ENCODE assay signal across 1 cellular context in the genomic region with DNA sequence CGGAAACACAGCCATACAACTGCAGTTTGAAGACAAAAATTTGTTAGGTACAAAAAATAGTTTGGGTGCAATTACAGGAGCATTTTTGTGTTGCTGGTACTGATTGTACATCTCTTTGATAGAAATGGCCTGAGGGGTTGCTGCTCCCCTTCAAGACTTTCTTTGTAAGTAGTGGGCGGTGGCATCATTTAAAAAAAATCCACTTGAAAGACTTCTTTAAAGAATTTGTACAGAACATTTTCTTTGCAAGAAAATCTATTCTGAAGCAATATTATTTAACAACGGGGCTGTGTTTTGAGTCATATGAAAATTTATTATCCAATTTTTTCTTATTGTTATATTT.
TF ChIP-seq lines count a peak whose summit lies in the region.

No MANE protein-coding gene starts in this region.

TF ChIP-seq in IMR-90, 13 proteins besides CTCF, POLR2A, EP300 and RAD21:
- TF ChIP-seq, protein P1, sequence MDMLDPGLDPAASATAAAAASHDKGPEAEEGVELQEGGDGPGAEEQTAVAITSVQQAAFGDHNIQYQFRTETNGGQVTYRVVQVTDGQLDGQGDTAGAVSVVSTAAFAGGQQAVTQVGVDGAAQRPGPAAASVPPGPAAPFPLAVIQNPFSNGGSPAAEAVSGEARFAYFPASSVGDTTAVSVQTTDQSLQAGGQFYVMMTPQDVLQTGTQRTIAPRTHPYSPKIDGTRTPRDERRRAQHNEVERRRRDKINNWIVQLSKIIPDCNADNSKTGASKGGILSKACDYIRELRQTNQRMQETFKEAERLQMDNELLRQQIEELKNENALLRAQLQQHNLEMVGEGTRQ (IDR thresholded peaks at IDR 0.05; ENCODE audit: low read depth, low read length), result no peak
- TF ChIP-seq MAFK (IDR thresholded peaks at IDR 0.05; ENCODE audit: low read depth, low read length), result no peak
- TF ChIP-seq, protein P2, sequence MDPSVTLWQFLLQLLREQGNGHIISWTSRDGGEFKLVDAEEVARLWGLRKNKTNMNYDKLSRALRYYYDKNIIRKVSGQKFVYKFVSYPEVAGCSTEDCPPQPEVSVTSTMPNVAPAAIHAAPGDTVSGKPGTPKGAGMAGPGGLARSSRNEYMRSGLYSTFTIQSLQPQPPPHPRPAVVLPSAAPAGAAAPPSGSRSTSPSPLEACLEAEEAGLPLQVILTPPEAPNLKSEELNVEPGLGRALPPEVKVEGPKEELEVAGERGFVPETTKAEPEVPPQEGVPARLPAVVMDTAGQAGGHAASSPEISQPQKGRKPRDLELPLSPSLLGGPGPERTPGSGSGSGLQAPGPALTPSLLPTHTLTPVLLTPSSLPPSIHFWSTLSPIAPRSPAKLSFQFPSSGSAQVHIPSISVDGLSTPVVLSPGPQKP (IDR thresholded peaks at IDR 0.05; ENCODE audit: borderline replicate concordance, low read depth, low read length), result no peak
- no peak for TF ChIP-seq RCOR1 (IDR thresholded peaks at IDR 0.05; ENCODE audit: insufficient replicate concordance, low read length)
- no peak for TF ChIP-seq NFE2L2 (IDR thresholded peaks at IDR 0.05; ENCODE audit: low read depth, low read length)
- TF ChIP-seq CHD1 (IDR thresholded peaks at IDR 0.05; ENCODE audit: low read depth, low read length), result no peak
- no peak for TF ChIP-seq MAZ (IDR thresholded peaks at IDR 0.05; ENCODE audit: borderline replicate concordance, low read depth, low read length)
- no peak for TF ChIP-seq SMC3 (IDR thresholded peaks at IDR 0.05; ENCODE audit: low read depth, low read length)
- TF ChIP-seq CEBPB (IDR thresholded peaks at IDR 0.05; ENCODE audit: low read depth, low read length), result no peak
- no peak for TF ChIP-seq FOS (IDR thresholded peaks at IDR 0.05; ENCODE audit: low read depth, low read length)
- no peak for TF ChIP-seq MXI1 (IDR thresholded peaks at IDR 0.05; ENCODE audit: borderline replicate concordance, low read depth, low read length)
- no peak for TF ChIP-seq BHLHE40 (IDR thresholded peaks at IDR 0.05; ENCODE audit: low read depth, low read length)
- TF ChIP-seq RFX5 (IDR thresholded peaks at IDR 0.05; ENCODE audit: low read depth, low read length), result no peak
